1 cellular context compared by ENCODE assay signal in the genomic region with DNA sequence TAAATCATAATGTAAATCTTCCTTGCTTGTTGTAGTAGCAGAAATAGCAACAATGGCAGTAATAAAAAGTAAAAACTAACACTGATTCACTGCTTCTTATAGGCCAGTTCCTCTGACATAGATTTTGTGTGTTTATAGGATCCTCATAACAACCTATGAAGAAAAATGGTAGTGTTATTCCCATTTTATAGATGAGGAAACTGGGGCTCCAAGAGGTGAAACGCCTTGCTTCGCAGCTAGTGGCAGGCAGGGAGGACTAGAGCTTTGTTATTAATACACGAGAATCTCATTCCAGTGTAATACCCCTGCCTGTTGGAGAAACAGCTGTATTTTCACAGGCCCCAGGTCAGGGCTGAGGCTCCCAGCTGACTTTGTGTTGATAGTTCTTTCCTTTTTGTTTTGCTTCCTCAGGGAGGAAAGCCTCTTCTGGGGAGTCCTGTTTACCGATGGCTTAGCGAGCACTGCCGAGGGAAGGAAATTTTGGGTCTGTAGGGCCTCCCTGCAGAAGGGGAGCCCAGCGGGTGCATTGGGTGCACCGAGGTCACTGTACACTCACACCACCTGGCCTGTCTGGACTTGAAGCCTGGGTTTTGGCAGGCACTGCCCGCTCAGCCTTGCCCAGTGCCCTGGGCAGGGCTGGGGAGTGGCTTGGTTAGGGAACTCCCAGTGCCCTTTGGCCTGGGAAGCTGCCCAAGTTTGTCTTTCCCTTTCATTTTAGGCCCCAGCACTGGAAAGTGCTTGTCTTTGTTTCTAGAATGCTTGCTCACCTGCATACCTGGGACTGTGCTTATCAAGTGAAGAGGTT.
TF ChIP-seq lines count a peak whose summit lies in the region.

No MANE protein-coding gene starts in this region.

TF ChIP-seq in HepG2, 621 proteins besides CTCF, POLR2A, EP300 and RAD21 (continued from another document):
- TF ChIP-seq, protein P1, sequence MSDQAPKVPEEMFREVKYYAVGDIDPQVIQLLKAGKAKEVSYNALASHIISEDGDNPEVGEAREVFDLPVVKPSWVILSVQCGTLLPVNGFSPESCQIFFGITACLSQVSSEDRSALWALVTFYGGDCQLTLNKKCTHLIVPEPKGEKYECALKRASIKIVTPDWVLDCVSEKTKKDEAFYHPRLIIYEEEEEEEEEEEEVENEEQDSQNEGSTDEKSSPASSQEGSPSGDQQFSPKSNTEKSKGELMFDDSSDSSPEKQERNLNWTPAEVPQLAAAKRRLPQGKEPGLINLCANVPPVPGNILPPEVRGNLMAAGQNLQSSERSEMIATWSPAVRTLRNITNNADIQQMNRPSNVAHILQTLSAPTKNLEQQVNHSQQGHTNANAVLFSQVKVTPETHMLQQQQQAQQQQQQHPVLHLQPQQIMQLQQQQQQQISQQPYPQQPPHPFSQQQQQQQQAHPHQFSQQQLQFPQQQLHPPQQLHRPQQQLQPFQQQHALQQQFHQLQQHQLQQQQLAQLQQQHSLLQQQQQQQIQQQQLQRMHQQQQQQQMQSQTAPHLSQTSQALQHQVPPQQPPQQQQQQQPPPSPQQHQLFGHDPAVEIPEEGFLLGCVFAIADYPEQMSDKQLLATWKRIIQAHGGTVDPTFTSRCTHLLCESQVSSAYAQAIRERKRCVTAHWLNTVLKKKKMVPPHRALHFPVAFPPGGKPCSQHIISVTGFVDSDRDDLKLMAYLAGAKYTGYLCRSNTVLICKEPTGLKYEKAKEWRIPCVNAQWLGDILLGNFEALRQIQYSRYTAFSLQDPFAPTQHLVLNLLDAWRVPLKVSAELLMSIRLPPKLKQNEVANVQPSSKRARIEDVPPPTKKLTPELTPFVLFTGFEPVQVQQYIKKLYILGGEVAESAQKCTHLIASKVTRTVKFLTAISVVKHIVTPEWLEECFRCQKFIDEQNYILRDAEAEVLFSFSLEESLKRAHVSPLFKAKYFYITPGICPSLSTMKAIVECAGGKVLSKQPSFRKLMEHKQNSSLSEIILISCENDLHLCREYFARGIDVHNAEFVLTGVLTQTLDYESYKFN (CRISPR knock-in tag; conservative IDR thresholded peaks at IDR 0.05) = peak; percentile 15; the same call in 1 of the 2 replicates
- TF ChIP-seq FOXA1 (IDR thresholded peaks at IDR 0.05) (no peak), FOXA1 (CRISPR knock-in tag; IDR thresholded peaks at IDR 0.05) (peak; percentile 61; the same call in 1 of the 2 replicates), HDAC1 (CRISPR knock-in tag; IDR thresholded peaks at IDR 0.05) (peak; percentile 21; the same call in 1 of the 2 replicates), SRSF4 (IDR thresholded peaks at IDR 0.05; ENCODE audit: low read depth, low read length, poor library complexity, severe bottlenecking) (no peak), KDM5B (CRISPR knock-in tag; IDR thresholded peaks at IDR 0.05; ENCODE audit: borderline replicate concordance) (0 out of 2 replicates have a peak, but pooled peaks have one; percentile 31), PITX1 (CRISPR knock-in tag; IDR thresholded peaks at IDR 0.05) (peak; percentile 93)
